19 cellular contexts compared by ENCODE assay signal in the genomic region with DNA sequence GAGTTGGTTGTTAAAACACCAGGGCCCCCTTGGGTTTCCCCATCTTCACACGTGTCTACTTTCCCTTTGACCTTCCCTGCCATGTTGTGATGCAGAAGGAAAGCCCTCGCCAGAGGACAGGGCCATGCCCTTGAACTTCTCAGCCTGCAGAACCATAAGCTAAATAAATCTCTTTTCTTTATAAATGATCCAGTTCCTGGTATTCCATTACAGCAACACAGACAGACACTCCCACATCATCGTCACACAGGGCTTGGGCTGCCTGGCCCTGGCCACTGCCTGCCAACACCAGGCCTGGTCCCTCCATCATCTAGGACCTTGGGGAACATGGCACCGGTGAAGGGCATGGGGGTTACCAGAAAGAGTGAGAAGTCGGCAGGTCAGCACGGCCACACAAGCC.
DNase-seq lines count a peak whose midpoint lies in the region; ATAC-seq, FAIRE-seq and TF ChIP-seq lines count a peak whose summit lies in the region.
"Had no signal": no experiment of that assay in that cellular context is flagged by ENCODE, and none has a peak within 500 bp of the region (broad histone marks: within the 10 kb centered on the region; RNA-seq: fewer than 3 reads in every experiment).

No MANE protein-coding gene starts in this region.

- no peaks in the 10 kb centered on the region for H3K36me3 Mint-ChIP-seq in activated T-cell treated with anti-CD3 and anti-CD28 coated beads, Interleukin-2, amount 50 U/mL, for 24 hours (ENCODE audit: low read depth)
- no peaks in the 10 kb centered on the region for H3K36me3 Mint-ChIP-seq in activated T-cell treated with anti-CD3 and anti-CD28 coated beads, Interleukin-2, amount 50 U/mL, for 4 hours (ENCODE audit: insufficient read depth)
- peaks cover 1% of the 10 kb centered on the region for H3K36me3 Mint-ChIP-seq in astrocyte (ENCODE audit: low read depth, unreplicated experiment)

- no peak for DNase-seq in activated T-cell treated with anti-CD3 and anti-CD28 coated beads, Interleukin-2, amount 50 U/mL, for 24 hours
- DNase-seq in activated T-cell treated with anti-CD3 and anti-CD28 coated beads, Interleukin-2, amount 50 U/mL, for 4 hours: no peak
- no peak for DNase-seq in HTR-8/SVneo (ENCODE audit: insufficient read length, low spot score)
- no peak for DNase-seq in astrocyte (ENCODE audit: low read depth)
- no peak for DNase-seq in psoas muscle
- no peak for DNase-seq in 8988T
- DNase-seq in breast epithelium (ENCODE audit: low spot score in 2 of 2): no peak
- DNase-seq in BE2C: no peak
- DNase-seq: Caco-2, DMS53, HCEC 1CT, NCI-H1417 treated with DMSO at 0.1 percent for 48 hours, NCI-H2029 treated with DMSO at 0.1 percent for 48 hours, NCI-H510A treated with DMSO at 0.1 percent for 48 hours, Peyer's patch, SHP77 treated with DMSO at 0.1 percent for 48 hours had no signal

- H3K4me1 Mint-ChIP-seq in activated T-cell treated with anti-CD3 and anti-CD28 coated beads, Interleukin-2, amount 50 U/mL, for 24 hours (ENCODE audit: low read depth): peaks cover 31% of the 10 kb centered on the region
- H3K4me1 Mint-ChIP-seq in activated T-cell treated with anti-CD3 and anti-CD28 coated beads, Interleukin-2, amount 50 U/mL, for 4 hours (ENCODE audit: low read depth): peaks cover 21% of the 10 kb centered on the region
- peaks cover 6% of the 10 kb centered on the region for H3K4me1 Mint-ChIP-seq in astrocyte (ENCODE audit: low read depth, unreplicated experiment)

- H3K27ac ChIP-seq in astrocyte (ENCODE audit: low read depth, low read length) (no peak overlapping the region), psoas muscle (peak overlapping the region; percentile 27), breast epithelium (no peak overlapping the region)
- H3K27ac ChIP-seq: Peyer's patch had no signal

- H3K9me3 Mint-ChIP-seq in activated T-cell treated with anti-CD3 and anti-CD28 coated beads, Interleukin-2, amount 50 U/mL, for 24 hours: no peaks in the 10 kb centered on the region
- no peaks in the 10 kb centered on the region for H3K9me3 Mint-ChIP-seq in activated T-cell treated with anti-CD3 and anti-CD28 coated beads, Interleukin-2, amount 50 U/mL, for 4 hours
- H3K9me3 Mint-ChIP-seq in astrocyte (ENCODE audit: unreplicated experiment): no peaks in the 10 kb centered on the region
- H3K9me3 Mint-ChIP-seq: IgD-negative memory B cell had no signal

- FAIRE-seq in HTR-8/SVneo (lab: Jason Lieb, UNC): peak; percentile 55
- no peak for FAIRE-seq in astrocyte (lab: Jason Lieb, UNC)
- FAIRE-seq: A204.1, GM18507 had no signal

- H3K4me2 ChIP-seq in astrocyte (ENCODE audit: low read length): no peak overlapping the region

- ATAC-seq in activated T-cell treated with anti-CD3 and anti-CD28 coated beads, Interleukin-2, amount 50 U/mL, for 4 hours: no peak
- no peak for ATAC-seq in psoas muscle

- H4K20me1 ChIP-seq in astrocyte (ENCODE audit: insufficient read depth, low read length): peaks cover 38% of the 10 kb centered on the region

- H3K79me2 ChIP-seq in astrocyte (ENCODE audit: insufficient read depth, low read length): peaks cover 81% of the 10 kb centered on the region

- peak overlapping the region; percentile 49 for H3K27ac Mint-ChIP-seq in activated T-cell treated with anti-CD3 and anti-CD28 coated beads, Interleukin-2, amount 50 U/mL, for 24 hours
- H3K27ac Mint-ChIP-seq in astrocyte (ENCODE audit: unreplicated experiment): peak overlapping the region; percentile 38

- no peak for TF ChIP-seq POLR2A in breast epithelium (IDR thresholded peaks at IDR 0.05)

- no peaks in the 10 kb centered on the region for H3K36me3 ChIP-seq in astrocyte (ENCODE audit: insufficient read depth, low read length)
- H3K36me3 ChIP-seq in psoas muscle (ENCODE audit: insufficient read depth in 1 of 2, low read depth in 1 of 2): no peaks in the 10 kb centered on the region
- no peaks in the 10 kb centered on the region for H3K36me3 ChIP-seq in breast epithelium
- no peaks in the 10 kb centered on the region; the same call in 1 of the 2 replicates for H3K36me3 ChIP-seq in BE2C
- H3K36me3 ChIP-seq: Peyer's patch had no signal

- intact Hi-C loops in psoas muscle (cut with DNase I): no loop called here
- intact Hi-C loops in breast epithelium (cut with DNase I; ENCODE audit: low total_unique reads): no loop called here

- TF ChIP-seq CTCF in astrocyte (IDR thresholded peaks at IDR 0.05; ENCODE audit: insufficient read depth, low read depth, low read length) (no peak), psoas muscle (IDR thresholded peaks at IDR 0.05) (no peak), breast epithelium (IDR thresholded peaks at IDR 0.05) (no peak), BE2C (IDR thresholded peaks at IDR 0.05; ENCODE audit: low read depth, low read length) (no peak)

- no peak overlapping the region for H3K9ac ChIP-seq in astrocyte (ENCODE audit: low read length)

- H2AFZ ChIP-seq in astrocyte (ENCODE audit: low read depth, low read length): no peak overlapping the region

- H3K27me3 ChIP-seq in astrocyte (ENCODE audit: insufficient read depth, low read length) (no peaks in the 10 kb centered on the region), psoas muscle (ENCODE audit: insufficient read depth in 3 of 3, low read length in 2 of 3) (no peaks in the 10 kb centered on the region), breast epithelium (no peaks in the 10 kb centered on the region), BE2C (no peaks in the 10 kb centered on the region)
- H3K27me3 ChIP-seq: Peyer's patch had no signal

- H3K9me3 ChIP-seq in astrocyte (ENCODE audit: insufficient read depth, low read depth, low read length) (no peaks in the 10 kb centered on the region), psoas muscle (no peaks in the 10 kb centered on the region), breast epithelium (no peaks in the 10 kb centered on the region), BE2C (no peaks in the 10 kb centered on the region)
- H3K9me3 ChIP-seq: Caco-2, Peyer's patch had no signal

- no peaks in the 10 kb centered on the region for H3K4me1 ChIP-seq in astrocyte (ENCODE audit: insufficient read depth, low read length)
- H3K4me1 ChIP-seq in psoas muscle: peaks cover 64% of the 10 kb centered on the region
- no peaks in the 10 kb centered on the region for H3K4me1 ChIP-seq in breast epithelium
- H3K4me1 ChIP-seq in BE2C: peaks cover 7% of the 10 kb centered on the region
- H3K4me1 ChIP-seq: Caco-2, Peyer's patch had no signal

- no peak overlapping the region for H3K4me3 Mint-ChIP-seq in activated T-cell treated with anti-CD3 and anti-CD28 coated beads, Interleukin-2, amount 50 U/mL, for 24 hours
- no peak overlapping the region for H3K4me3 Mint-ChIP-seq in activated T-cell treated with anti-CD3 and anti-CD28 coated beads, Interleukin-2, amount 50 U/mL, for 4 hours
- H3K4me3 Mint-ChIP-seq in astrocyte (ENCODE audit: unreplicated experiment): no peak overlapping the region

- no peaks in the 10 kb centered on the region for H3K27me3 Mint-ChIP-seq in activated T-cell treated with anti-CD3 and anti-CD28 coated beads, Interleukin-2, amount 50 U/mL, for 24 hours
- no peaks in the 10 kb centered on the region for H3K27me3 Mint-ChIP-seq in activated T-cell treated with anti-CD3 and anti-CD28 coated beads, Interleukin-2, amount 50 U/mL, for 4 hours (ENCODE audit: low read depth)
- H3K27me3 Mint-ChIP-seq in astrocyte (ENCODE audit: low read depth, unreplicated experiment): peaks cover 3% of the 10 kb centered on the region
- H3K27me3 Mint-ChIP-seq: IgD-negative memory B cell had no signal

- WGBS in psoas muscle, 3 donors: 64 to 73% (median 64%) methylated on average over 6 of the region's 6 CpGs

- no peak overlapping the region for H3K4me3 ChIP-seq in astrocyte (ENCODE audit: insufficient read depth, low read depth, low read length)
- H3K4me3 ChIP-seq in psoas muscle: no peak overlapping the region
- no peak overlapping the region for H3K4me3 ChIP-seq in breast epithelium
- H3K4me3 ChIP-seq in BE2C (ENCODE audit: low read depth, low read length): no peak overlapping the region
- H3K4me3 ChIP-seq: Peyer's patch had no signal
